In genomic region chr19:679418-680286, GRCh38 we compare ENCODE assay signal across 8 cellular contexts. TPM values are rescaled to one million over a fixed set of nuclear protein-coding genes. Genes with fewer than 3 reads are reported as not detected.
DNase-seq lines count a peak whose midpoint lies in the region; ATAC-seq and TF ChIP-seq lines count a peak whose summit lies in the region.

No MANE protein-coding gene starts in this region.

- H3K9me3 Mint-ChIP-seq in T-cell, result no peaks in the 10 kb centered on the region

- POLR2A ChIA-PET in T-cell (lab: Charles Lee), result no interaction called here

- TF ChIP-seq CTCF in AG09309 (IDR thresholded peaks at IDR 0.05; ENCODE audit: control insufficient read depth, insufficient read depth, low read depth, low read length, missing control alignments) (no peak), liver (IDR thresholded peaks at IDR 0.05; ENCODE audit: low read depth, low read length, missing input control) (no peak)

- peak overlapping the region in 1 of 2 donors; percentile 27 for H3K9ac ChIP-seq in liver (ENCODE audit: low read depth in 1 of 2, low read length in 2 of 2)

- H3K36me3 ChIP-seq in liver (ENCODE audit: control insufficient read depth in 4 of 4, insufficient read depth in 3 of 4, low read depth in 1 of 4, low read length in 3 of 4), result no peaks in the 10 kb centered on the region

- H3K4me3 Mint-ChIP-seq in T-cell, result peak overlapping the region; percentile 65 to 90 (median 70)

- H3K4me1 Mint-ChIP-seq in T-cell, result peaks cover 9 to 11% (median 11%) of the 10 kb centered on the region in 3 donors

- H3K4me1 ChIP-seq in liver (ENCODE audit: control insufficient read depth in 4 of 4, insufficient read depth in 4 of 4, low read length in 3 of 4), result peaks cover 2 to 20% (median 6%) of the 10 kb centered on the region in 4 donors

- ATAC-seq in GM18861 (IDR thresholded peaks at IDR 0.05; ENCODE audit: unreplicated experiment) (peak; percentile 20), HG03135 (IDR thresholded peaks at IDR 0.05; ENCODE audit: unreplicated experiment) (peak; percentile 23), T-cell (replicated peaks in 1 of 4) (peak in 1 of 4 experiments; percentile 1)

- H3K36me3 Mint-ChIP-seq in T-cell, result no peaks in the 10 kb centered on the region

- peaks cover 6 to 17% of the 10 kb centered on the region in 2 donors for H3K27me3 Mint-ChIP-seq in T-cell

- CTCF ChIA-PET in T-cell (lab: Charles Lee), result interaction anchor here in 1 of 2 donors (0.5 to 0.7 kb wide), 2 partner anchors 12 to 993 kb away, joined by 3 to 4 read pairs; no protein-coding TSS in a partner anchor

- DNase-seq in AG09309 (ENCODE audit: low read depth), result peak; percentile 20
- peak in 12 of 34 experiments; percentile 16 to 42 (median 34) for DNase-seq in T-cell
- peak; percentile 60 for DNase-seq in dedifferentiated amniotic fluid mesenchymal stem cell (ENCODE audit: extremely low spot score)
- DNase-seq in stimulated activated CD8-positive, alpha-beta memory T cell treated with anti-CD3 and anti-CD28 coated beads, Interleukin-4, amount 100 ng/mL, for 48 hours, result peak; percentile 58
- no peak for DNase-seq in cortex of kidney (lab: John Stamatoyannopoulos, UW)

- no peaks in the 10 kb centered on the region for H3K9me3 ChIP-seq in liver (ENCODE audit: control insufficient read depth in 4 of 4, low read length in 3 of 4)

- H3K4me3 ChIP-seq in AG09309 (ENCODE audit: control insufficient read depth, low read depth, low read length), result peak overlapping the region; percentile 52
- peak overlapping the region; percentile 1 to 94 (median 72) for H3K4me3 ChIP-seq in liver (ENCODE audit: low read depth in 1 of 3, low read length in 3 of 3)

- H3K27ac ChIP-seq in liver (ENCODE audit: low read depth in 1 of 2, low read length in 2 of 2), result peak overlapping the region; percentile 74 to 81

- peaks cover 0 to 2% (median 0%) of the 10 kb centered on the region in 4 donors for H3K27me3 ChIP-seq in liver (ENCODE audit: control insufficient read depth in 4 of 4, insufficient read depth in 4 of 4, low read length in 3 of 4)

- 7% methylated on average over 69 of the region's 69 CpGs for WGBS in liver

- no peak overlapping the region for H3K27ac Mint-ChIP-seq in T-cell

- TF ChIP-seq RAD21 in liver (IDR thresholded peaks at IDR 0.05), result no peak

TF ChIP-seq in liver, 16 proteins besides CTCF, POLR2A, EP300 and RAD21:
- TF ChIP-seq FOXA1 (IDR thresholded peaks at IDR 0.05) (no peak), GABPA (IDR thresholded peaks at IDR 0.05 in 1 of 2, conservative IDR thresholded peaks at IDR 0.05 in 1 of 2) (no peak)

RNA-seq across cellular contexts. Expression of gene FSTL3, which starts 3.5 kb away (rescaled TPM):
- total RNA-seq in T-cell (1 to 10 TPM; 2.0 to 5.3 (median 4.1) TPM), liver (1 to 10 TPM; 5.7 to 8.4 TPM)
- polyA plus RNA-seq in liver, result 1 to 10 TPM; 2.2 to 6.3 TPM

RNA-seq across cellular contexts. Expression of gene PRSS57, which starts 15.6 kb away (rescaled TPM):
- total RNA-seq in T-cell (1 to 10 TPM in 3 of 5 donors, under 1 TPM in 1, not detected in 1; 0.86 to 2.5 (median 1.7) TPM), liver (10 to 100 TPM in 1 of 2 donors, not detected in 1; 12.1 TPM)
- under 1 TPM in 1 of 2 donors, not detected in 1; 0.10 TPM for polyA plus RNA-seq in liver

RNA-seq across cellular contexts. Expression of gene RNF126, which starts 16.6 kb away (rescaled TPM):
- total RNA-seq in T-cell, result 100 to 1,000 TPM in 4 of 5 donors, 10 to 100 TPM in 1; 98.8 to 139 (median 118) TPM
- 10 to 100 TPM; 16.7 to 29.1 TPM for total RNA-seq in liver
- polyA plus RNA-seq in liver, result 10 to 100 TPM; 19.1 to 32.7 TPM

RNA-seq across cellular contexts. Expression of gene PALM, which starts 29.1 kb away (rescaled TPM):
- total RNA-seq in T-cell (under 1 TPM in 4 of 5 donors, not detected in 1; 0.19 to 0.57 (median 0.41) TPM), liver (1 to 10 TPM; 3.8 to 4.8 TPM)
- 1 to 10 TPM in 1 of 2 donors, under 1 TPM in 1; 0.92 to 5.1 TPM for polyA plus RNA-seq in liver

RNA-seq across cellular contexts. Expression of gene FGF22, which starts 40.0 kb away (rescaled TPM):
- total RNA-seq in T-cell (1 to 10 TPM in 3 of 5 donors, under 1 TPM in 2; 0.35 to 3.9 (median 2.8) TPM), liver (under 1 TPM in 1 of 2 donors, not detected in 1; 0.08 TPM)
- polyA plus RNA-seq in liver, result not detected
